Comparison of ENCODE assay signal across 8 cellular contexts in genomic region chrX:66638591-66639500, GRCh38. TPM values are rescaled to one million over a fixed set of nuclear protein-coding genes. Genes with fewer than 3 reads are reported as not detected.
A peak's percentile ranks its signal among the peaks of the same experiment; 100 is the strongest.
DNase-seq lines count a peak whose midpoint lies in the region; ATAC-seq and TF ChIP-seq lines count a peak whose summit lies in the region.

TSS of gene EDA2R (minus strand) at chrX:66639078. CDS start at chrX:66616020, 23,058 bp downstream.

- no peaks in the 10 kb centered on the region for H3K36me3 Mint-ChIP-seq in activated T-cell treated with anti-CD3 and anti-CD28 coated beads, Interleukin-2, amount 50 U/mL, for 24 hours (ENCODE audit: low read depth)

- peak; percentile 34 for DNase-seq in activated T-cell treated with anti-CD3 and anti-CD28 coated beads, Interleukin-2, amount 50 U/mL, for 24 hours
- DNase-seq in fibroblast of pulmonary artery (ENCODE audit: low read depth): peak; percentile 88
- peak; percentile 0 for DNase-seq in occipital lobe (lab: John Stamatoyannopoulos, UW)
- DNase-seq in aorta: peak; percentile 44 to 74
- no peak for DNase-seq in mesenteric fat pad (ENCODE audit: low spot score)

- no peaks in the 10 kb centered on the region for H3K9me2 ChIP-seq in DOHH2 (replicated peaks; ENCODE audit: control insufficient read depth, low read length)

- H3K27me3 ChIP-seq in DOHH2 (ENCODE audit: control insufficient read depth, low read length) (no peaks in the 10 kb centered on the region), aorta (ENCODE audit: control insufficient read depth in 1 of 2, insufficient read depth in 2 of 2, low read length in 1 of 2) (no peaks in the 10 kb centered on the region)

- H3K27me3 Mint-ChIP-seq in activated T-cell treated with anti-CD3 and anti-CD28 coated beads, Interleukin-2, amount 50 U/mL, for 24 hours: peaks cover 29% of the 10 kb centered on the region

- peak within 1 kb of the TSS; percentile 50 for H3K4me3 Mint-ChIP-seq in activated T-cell treated with anti-CD3 and anti-CD28 coated beads, Interleukin-2, amount 50 U/mL, for 24 hours

- H3K4me2 ChIP-seq in DOHH2 (ENCODE audit: low read length): peak within 1 kb of the TSS; percentile 55

- intact Hi-C loops in aorta (cut with DNase I): no loop called here

- H3K79me2 ChIP-seq in DOHH2 (ENCODE audit: control insufficient read depth, low read length): no peaks in the 10 kb centered on the region

- ATAC-seq in GM19467 (IDR thresholded peaks at IDR 0.05; ENCODE audit: unreplicated experiment) (peak; percentile 91), HG03469 (IDR thresholded peaks at IDR 0.05; ENCODE audit: unreplicated experiment) (peak; percentile 96), aorta (ENCODE audit: low FRiP score) (peak; percentile 27)

- no peaks in the 10 kb centered on the region for H4K20me1 ChIP-seq in DOHH2 (ENCODE audit: control insufficient read depth, insufficient read depth, low read depth, low read length)

- no peak within 1 kb of the TSS for H3K27ac Mint-ChIP-seq in activated T-cell treated with anti-CD3 and anti-CD28 coated beads, Interleukin-2, amount 50 U/mL, for 24 hours

- H3K27ac ChIP-seq in DOHH2 (ENCODE audit: low read depth, low read length) (no peak within 1 kb of the TSS), aorta (ENCODE audit: low read depth in 1 of 2, low read length in 2 of 2) (peak within 1 kb of the TSS in 1 of 2 donors; percentile 21)

- no peaks in the 10 kb centered on the region for H3K9me3 Mint-ChIP-seq in activated T-cell treated with anti-CD3 and anti-CD28 coated beads, Interleukin-2, amount 50 U/mL, for 24 hours

- WGBS in aorta, 2 donors: 2 to 28% methylated on average over 32 of the region's 32 CpGs

- H3K4me3 ChIP-seq in DOHH2 (ENCODE audit: low read length) (peak within 1 kb of the TSS; percentile 51), fibroblast of pulmonary artery (replicated peaks; ENCODE audit: low read depth, low read length) (peak within 1 kb of the TSS; percentile 68), aorta (ENCODE audit: low read length in 2 of 2) (peak within 1 kb of the TSS; percentile 49 to 52)

- no peaks in the 10 kb centered on the region for H3F3A ChIP-seq in DOHH2 (ENCODE audit: control insufficient read depth, insufficient read depth)

- H3K9me3 ChIP-seq in DOHH2 (ENCODE audit: control insufficient read depth, insufficient read depth, low read length) (no peaks in the 10 kb centered on the region), aorta (ENCODE audit: control insufficient read depth, low read length) (no peaks in the 10 kb centered on the region)

- TF ChIP-seq CTCF in DOHH2 (IDR thresholded peaks at IDR 0.05; ENCODE audit: low read depth, low read length, poor library complexity, severe bottlenecking): no peak
- TF ChIP-seq CTCF in fibroblast of pulmonary artery (IDR thresholded peaks at IDR 0.05; ENCODE audit: low read length, missing control alignments): no peak

- H3K4me1 ChIP-seq in DOHH2 (ENCODE audit: control insufficient read depth, low read length) (no peaks in the 10 kb centered on the region), aorta (ENCODE audit: control insufficient read depth in 1 of 2, insufficient read depth in 2 of 2, low read length in 2 of 2) (no peaks in the 10 kb centered on the region)

- peaks cover 4% of the 10 kb centered on the region for H3K4me1 Mint-ChIP-seq in activated T-cell treated with anti-CD3 and anti-CD28 coated beads, Interleukin-2, amount 50 U/mL, for 24 hours (ENCODE audit: low read depth)

- H3K36me3 ChIP-seq in DOHH2 (ENCODE audit: control insufficient read depth, low read length) (no peaks in the 10 kb centered on the region), aorta (ENCODE audit: control insufficient read depth in 1 of 2, insufficient read depth in 2 of 2, low read length in 1 of 2) (no peaks in the 10 kb centered on the region)

RNA-seq across cellular contexts. Expression of gene EDA2R, which starts in this region (rescaled TPM):
- total RNA-seq in occipital lobe (0.62 TPM), aorta (1 to 10 TPM; 5.9 to 6.2 TPM), mesenteric fat pad (1.2 TPM)
- polyA plus RNA-seq in aorta: 1 to 10 TPM in 1 of 2 donors, under 1 TPM in 1; 0.75 to 7.2 TPM

Comparison
In these comparisons a context has a peak if more than half of its experiments do, and no peak if none do; other contexts are left out.
1. Peak in DNase-seq in occipital lobe; RNA of the gene not detected or under 1 TPM.
2. ATAC-seq: peak in every context shown above with its lines; median percentile 96 in HG03469; 91 in GM19467; 27 in aorta.